1 cellular context compared by ENCODE assay signal in genomic region chr14:63288853-63289252, GRCh38.
TF ChIP-seq lines count a peak whose summit lies in the region.

No MANE protein-coding gene starts in this region.

TF ChIP-seq in GM12878, 131 proteins besides CTCF, POLR2A, EP300 and RAD21 (continued from another document):
- no peak for TF ChIP-seq CUX1 (IDR thresholded peaks at IDR 0.05; ENCODE audit: insufficient replicate concordance, low read depth, low read length)
- TF ChIP-seq JUNB (IDR thresholded peaks at IDR 0.05), result peak; percentile 30; the same call in 1 of the 2 replicates
